1 cellular context compared by ENCODE assay signal in the genomic region with DNA sequence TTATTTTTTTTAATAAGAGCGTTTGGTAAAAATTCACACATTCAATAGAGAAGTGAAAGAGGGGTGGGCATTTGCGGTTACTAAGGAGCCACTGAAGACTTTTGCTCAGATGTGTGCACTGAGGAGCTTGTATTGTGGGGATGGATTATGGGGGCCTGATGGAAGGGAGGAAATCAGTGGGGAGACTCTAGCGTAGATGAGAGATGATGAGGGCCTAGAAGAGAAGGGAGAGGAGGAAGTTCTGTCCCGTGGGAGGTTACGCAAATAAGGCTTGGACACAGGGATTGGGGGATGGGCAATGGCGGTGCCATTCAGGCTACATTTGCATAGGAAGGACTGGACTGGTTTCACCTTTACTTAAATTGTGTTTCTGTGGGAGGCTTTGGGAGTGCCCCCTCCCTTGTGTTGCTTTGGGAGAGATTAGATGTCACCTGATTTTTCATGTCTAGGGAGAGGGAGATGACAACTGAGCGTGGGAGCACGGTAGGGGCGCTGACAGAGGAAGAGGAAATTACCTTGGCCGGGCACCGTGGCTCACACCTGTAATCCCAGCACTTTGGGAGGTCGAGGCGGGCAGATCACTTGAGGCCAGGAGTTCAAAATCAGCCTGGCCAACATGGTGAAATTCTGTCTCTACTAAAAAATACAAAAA.
TF ChIP-seq lines count a peak whose summit lies in the region.

No MANE protein-coding gene starts in this region.

TF ChIP-seq in K562, 482 proteins besides CTCF, POLR2A, EP300 and RAD21 (continued from another document and continues in another):
- TF ChIP-seq FOXP4 (CRISPR knock-in tag; IDR thresholded peaks at IDR 0.05; ENCODE audit: borderline replicate concordance) (no peak), NRF1 (conservative IDR thresholded peaks at IDR 0.05 in 1 of 2, IDR thresholded peaks at IDR 0.05 in 1 of 2) (0 out of 4 replicates have a peak, but pooled peaks of 1 of the 2 experiments have one; percentile 14), ZNF197 (CRISPR knock-in tag; IDR thresholded peaks at IDR 0.05; ENCODE audit: low read depth) (no peak), ZBTB40 (IDR thresholded peaks at IDR 0.05) (0 out of 2 replicates have a peak, but pooled peaks have one; percentile 33), ZBTB40 (CRISPR knock-in tag; IDR thresholded peaks at IDR 0.05) (no peak), ATF1 (CRISPR knock-in tag; IDR thresholded peaks at IDR 0.05) (no peak), ATF1 (tag; IDR thresholded peaks at IDR 0.05) (peak; percentile 61), ZHX1 (conservative IDR thresholded peaks at IDR 0.05; ENCODE audit: low read length) (no peak), CEBPB (tag; IDR thresholded peaks at IDR 0.05) (peak; percentile 93), ZNF311 (CRISPR knock-in tag; IDR thresholded peaks at IDR 0.05) (no peak), ATF6 (CRISPR knock-in tag; IDR thresholded peaks at IDR 0.05) (no peak), MGA (IDR thresholded peaks at IDR 0.05) (peak; percentile 80)
- TF ChIP-seq, protein P1, sequence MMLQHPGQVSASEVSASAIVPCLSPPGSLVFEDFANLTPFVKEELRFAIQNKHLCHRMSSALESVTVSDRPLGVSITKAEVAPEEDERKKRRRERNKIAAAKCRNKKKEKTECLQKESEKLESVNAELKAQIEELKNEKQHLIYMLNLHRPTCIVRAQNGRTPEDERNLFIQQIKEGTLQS (IDR thresholded peaks at IDR 0.05), result peak; percentile 29; the same call in 1 of the 2 replicates
- TF ChIP-seq, protein P1 (CRISPR knock-in tag; conservative IDR thresholded peaks at IDR 0.05), result no peak
